21 cellular contexts compared by ENCODE assay signal in the genomic region with DNA sequence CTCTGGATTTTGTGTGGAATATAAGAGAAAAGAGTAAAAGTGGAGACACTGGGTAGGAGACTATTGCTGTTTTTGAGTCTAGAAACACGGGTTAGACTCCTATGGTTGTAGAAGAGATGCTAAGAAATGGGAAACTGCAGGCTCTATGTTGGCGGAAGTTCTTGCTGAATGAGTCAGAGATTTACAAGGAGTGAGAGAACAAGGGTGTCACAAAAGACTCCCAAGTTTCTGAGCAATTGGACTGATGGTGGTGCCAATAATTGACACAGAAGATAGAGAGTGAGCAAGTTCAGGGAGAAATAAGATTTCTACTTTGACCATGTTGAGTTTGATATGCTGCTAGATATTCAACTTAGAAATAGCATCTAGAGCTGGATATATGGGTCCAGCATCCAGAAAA. TPM values are rescaled to one million over a fixed set of nuclear protein-coding genes. Genes with fewer than 3 reads are reported as not detected.
DNase-seq lines count a peak whose midpoint lies in the region; ATAC-seq, FAIRE-seq and TF ChIP-seq lines count a peak whose summit lies in the region.
"Had no signal": no experiment of that assay in that cellular context is flagged by ENCODE, and none has a peak within 500 bp of the region (broad histone marks: within the 10 kb centered on the region; RNA-seq: fewer than 3 reads in every experiment).

No MANE protein-coding gene starts in this region.

- 83% methylated on average over 1 of the region's 2 CpGs; no CpG with 5 or more reads in 1 of the 2 experiments for WGBS in IMR-90 (ENCODE audit: extremely low coverage in 2 of 2, insufficient read length in 1 of 2), 2 experiments
- 50% methylated on average over 2 of the region's 2 CpGs for WGBS in mesenchymal stem cell

- H3K23ac ChIP-seq in IMR-90 (ENCODE audit: low read depth, low read length) = no peak overlapping the region
- H3K23ac ChIP-seq in mesenchymal stem cell (ENCODE audit: low read length in 2 of 2) = no peak overlapping the region

- CTCF ChIA-PET in IMR-90 (lab: Yijun Ruan, JAX) = interaction anchor here (0.5 kb wide), 1 partner anchor 257 kb away, joined by 3 read pairs; no protein-coding TSS in a partner anchor
- CTCF ChIA-PET in CD4-positive, alpha-beta T cell (lab: Charles Lee) = no interaction called here

- in situ Hi-C loops in IMR-90 (cut with MboI; ENCODE audit: low sequenced_read_pairs) = no loop called here

- H3K9me3 ChIP-seq in IMR-90 (ENCODE audit: control insufficient read depth, insufficient read depth, low read length) (no peaks in the 10 kb centered on the region), mesenchymal stem cell (ENCODE audit: control insufficient read depth, low read length) (no peaks in the 10 kb centered on the region)
- H3K9me3 ChIP-seq in CD4-positive, alpha-beta T cell (ENCODE audit: control insufficient read depth, low read length) = no peaks in the 10 kb centered on the region
- H3K9me3 ChIP-seq: lower lobe of right lung, vagina had no signal

- no peaks in the 10 kb centered on the region for H3K9me3 Mint-ChIP-seq in CD4-positive, alpha-beta T cell
- H3K9me3 Mint-ChIP-seq: activated naive CD8-positive, alpha-beta T cell treated with anti-CD3 and anti-CD28 coated beads, Interleukin-2, amount 10 ng/mL, durations not matched to agents 7 days and 5 days; neural crest cell had no signal

- TF ChIP-seq CTCF in AG09309 (IDR thresholded peaks at IDR 0.05; ENCODE audit: control insufficient read depth, insufficient read depth, low read depth, low read length, missing control alignments) = no peak
- TF ChIP-seq CTCF in IMR-90 (conservative IDR thresholded peaks at IDR 0.05; ENCODE audit: low read depth, low read length) = no peak
- no peak for TF ChIP-seq CTCF in bronchial epithelial cell (IDR thresholded peaks at IDR 0.05; ENCODE audit: insufficient read depth, low read length, severe bottlenecking)
- no peak for TF ChIP-seq CTCF in CD4-positive, alpha-beta T cell (IDR thresholded peaks at IDR 0.05)

- no peak overlapping the region for H2AFZ ChIP-seq in IMR-90 (replicated peaks; ENCODE audit: low read length, poor library complexity)
- no peak overlapping the region for H2AFZ ChIP-seq in mesenchymal stem cell (ENCODE audit: low read depth, low read length)

- H3K9me1 ChIP-seq in IMR-90 (ENCODE audit: insufficient read depth, low read length) = peaks cover 4% of the 10 kb centered on the region; the same call in 1 of the 2 replicates

- no peak overlapping the region for H4K5ac ChIP-seq in IMR-90 (ENCODE audit: low read depth, low read length)

- H3K4me1 Mint-ChIP-seq in CD4-positive, alpha-beta T cell (ENCODE audit: low read depth) = peaks cover 4% of the 10 kb centered on the region

- H3K36me3 ChIP-seq in IMR-90 (ENCODE audit: control insufficient read depth, insufficient read depth, low read length) = no peaks in the 10 kb centered on the region
- no peaks in the 10 kb centered on the region for H3K36me3 ChIP-seq in bronchial epithelial cell (ENCODE audit: control insufficient read depth, insufficient read depth, low read length)
- H3K36me3 ChIP-seq in mesenchymal stem cell (ENCODE audit: control insufficient read depth in 1 of 2, insufficient read depth in 2 of 2, low read depth in 1 of 2, low read length in 2 of 2) = no peaks in the 10 kb centered on the region
- H3K36me3 ChIP-seq: lower lobe of right lung, vagina had no signal

- H3K27me3 ChIP-seq in IMR-90 (ENCODE audit: control insufficient read depth, insufficient read depth, low read length) (no peaks in the 10 kb centered on the region), bronchial epithelial cell (ENCODE audit: control insufficient read depth, insufficient read depth, low read length) (no peaks in the 10 kb centered on the region), mesenchymal stem cell (ENCODE audit: control insufficient read depth in 1 of 2, insufficient read depth in 1 of 2, low read length in 2 of 2) (no peaks in the 10 kb centered on the region)
- H3K27me3 ChIP-seq in CD4-positive, alpha-beta T cell (ENCODE audit: control insufficient read depth, insufficient read depth, low read length) = peaks cover 32% of the 10 kb centered on the region
- H3K27me3 ChIP-seq: vagina had no signal

- no peak overlapping the region for H3K27ac Mint-ChIP-seq in CD4-positive, alpha-beta T cell
- H3K27ac Mint-ChIP-seq: activated naive CD8-positive, alpha-beta T cell treated with anti-CD3 and anti-CD28 coated beads, Interleukin-2, amount 10 ng/mL, durations not matched to agents 7 days and 5 days; stimulated activated naive B cell treated with anti-CD40 and anti-IgM and Interleukin-4, amounts not matched to agents 10 μg/mL and 1 μg/mL and 100 μg/mL, for 72 hours had no signal

- H3K18ac ChIP-seq in IMR-90 (ENCODE audit: low read depth, low read length) = no peak overlapping the region
- H3K18ac ChIP-seq in mesenchymal stem cell (ENCODE audit: low read depth in 1 of 2, low read length in 2 of 2) = no peak overlapping the region

- no peak overlapping the region for H2BK12ac ChIP-seq in mesenchymal stem cell (ENCODE audit: low read length in 2 of 2)

- no peak overlapping the region for H3K56ac ChIP-seq in IMR-90 (ENCODE audit: extremely low read depth, insufficient read depth, low read length)

- H3K4me3 ChIP-seq in AG09309 (ENCODE audit: control insufficient read depth, low read depth, low read length) (no peak overlapping the region), IMR-90 (ENCODE audit: insufficient read depth, low read depth, low read length) (no peak overlapping the region), bronchial epithelial cell (ENCODE audit: low read depth, low read length) (no peak overlapping the region), mesenchymal stem cell (ENCODE audit: insufficient read depth in 1 of 2, low read depth in 1 of 2, low read length in 2 of 2) (no peak overlapping the region)
- H3K4me3 ChIP-seq: lower lobe of right lung, vagina had no signal

- H4K8ac ChIP-seq in IMR-90 (ENCODE audit: low read depth in 2 of 2, low read length in 2 of 2) (0 out of 4 replicates have a peak overlapping the region, but pooled peaks of 1 of the 2 experiments have one; percentile 1), mesenchymal stem cell (ENCODE audit: low read length) (no peak overlapping the region)

- H3K27ac ChIP-seq in IMR-90 (ENCODE audit: insufficient read depth, low read length) = no peak overlapping the region
- no peak overlapping the region for H3K27ac ChIP-seq in mesenchymal stem cell (ENCODE audit: low read length, poor library complexity, severe bottlenecking)
- H3K27ac ChIP-seq in CD4-positive, alpha-beta T cell (ENCODE audit: low read depth, low read length) = no peak overlapping the region
- H3K27ac ChIP-seq: lower lobe of right lung, vagina had no signal

- no peak overlapping the region for H3K4ac ChIP-seq in IMR-90 (ENCODE audit: low read depth, low read length)
- H3K4ac ChIP-seq in mesenchymal stem cell (ENCODE audit: low read depth in 1 of 2, low read length in 2 of 2) = no peak overlapping the region

- H3K27me3 Mint-ChIP-seq in CD4-positive, alpha-beta T cell = peaks cover 35% of the 10 kb centered on the region

- H2BK20ac ChIP-seq in IMR-90 (ENCODE audit: low read depth, low read length) = no peak overlapping the region

- H2BK15ac ChIP-seq in IMR-90 (ENCODE audit: low read depth, low read length) (no peak overlapping the region), mesenchymal stem cell (ENCODE audit: low read depth, poor library complexity, severe bottlenecking) (no peak overlapping the region)

- H4K91ac ChIP-seq in IMR-90 (ENCODE audit: insufficient read depth, low read depth, low read length) (no peak overlapping the region), mesenchymal stem cell (ENCODE audit: low read length) (no peak overlapping the region)

- no peak overlapping the region for H3K9ac ChIP-seq in IMR-90 (ENCODE audit: low read depth, low read length)
- H3K9ac ChIP-seq in mesenchymal stem cell (ENCODE audit: low read length) = no peak overlapping the region

- H2BK120ac ChIP-seq in IMR-90 (ENCODE audit: low read depth, low read length) (no peak overlapping the region), mesenchymal stem cell (ENCODE audit: low read depth, low read length) (no peak overlapping the region)

- DNase-seq in AG09309 (ENCODE audit: low read depth) (peak; percentile 59), IMR-90 (peak; percentile 47), bronchial epithelial cell (ENCODE audit: low read depth) (peak; percentile 50), mesenchymal stem cell (peak; percentile 33), SHP77 (lab: John Stamatoyannopoulos, UW) (no peak), DMS79 (lab: John Stamatoyannopoulos, UW) (no peak)
- no peak for DNase-seq in CD4-positive, alpha-beta T cell
- DNase-seq: activated CD4-positive, alpha-beta T cell treated with anti-CD3 and anti-CD28 coated beads for 48 hours; activated naive CD8-positive, alpha-beta T cell treated with anti-CD3 and anti-CD28 coated beads, Interleukin-2, amount 10 ng/mL, durations not matched to agents 7 days and 5 days; DMS153; lower lobe of right lung; NCI-H187; NCI-H526; right cardiac atrium; RPMI8226; stimulated activated naive B cell treated with anti-CD40 and anti-IgM and Interleukin-4, amounts not matched to agents 10 μg/mL and 1 μg/mL and 100 μg/mL, for 72 hours had no signal

- dilution Hi-C loops in IMR-90 (cut with HindIII; ENCODE audit: low sequenced_read_pairs, unreplicated experiment) = no loop called here

- H3K79me1 ChIP-seq in IMR-90 (ENCODE audit: low read depth in 1 of 2, low read length in 2 of 2) (peaks cover 0 to 15% of the 10 kb centered on the region in 2 experiments; a peak in 2 of 4 replicates), mesenchymal stem cell (replicated peaks; ENCODE audit: low read length, poor library complexity, severe bottlenecking) (peaks cover 6% of the 10 kb centered on the region)

- peaks cover 2% of the 10 kb centered on the region; the same call in 1 of the 2 replicates for H3K4me1 ChIP-seq in IMR-90 (ENCODE audit: control insufficient read depth, insufficient read depth, low read length)
- H3K4me1 ChIP-seq in mesenchymal stem cell (ENCODE audit: control insufficient read depth, insufficient read depth, low read depth, low read length) = peaks cover 11% of the 10 kb centered on the region

- POLR2A ChIA-PET in IMR-90 (lab: Charles Lee; ENCODE audit: unreplicated experiment) = interaction anchor here (0.7 kb wide), 1 partner anchor 198 kb away, joined by 3 read pairs; no protein-coding TSS in a partner anchor
- POLR2A ChIA-PET in CD4-positive, alpha-beta T cell (lab: Charles Lee) = no interaction called here

- ATAC-seq in IMR-90 (ENCODE audit: low read depth) = no peak
- no peak for ATAC-seq in HG03108 (IDR thresholded peaks at IDR 0.05; ENCODE audit: unreplicated experiment)
- ATAC-seq in CD4-positive, alpha-beta T cell (ENCODE audit: poor library complexity) = no peak
- ATAC-seq: HCT116; lower lobe of right lung; stimulated activated naive B cell treated with anti-CD40 and anti-IgM and Interleukin-4, amounts not matched to agents 10 μg/mL and 1 μg/mL and 100 μg/mL, for 72 hours had no signal

- intact Hi-C loops in IMR-90 (cut with micrococcal nuclease) = no loop called here
- intact Hi-C loops in CD4-positive, alpha-beta T cell (cut with DNase I, micrococcal nuclease) = no loop called here

- H2AK9ac ChIP-seq in IMR-90 (replicated peaks; ENCODE audit: low read depth, low read length, poor library complexity) = no peak overlapping the region

- peaks cover 8% of the 10 kb centered on the region; the same call in 1 of the 2 replicates for H4K20me1 ChIP-seq in IMR-90 (ENCODE audit: insufficient read depth, low read length)

- no peak overlapping the region for H3K4me3 Mint-ChIP-seq in CD4-positive, alpha-beta T cell
- H3K4me3 Mint-ChIP-seq: activated naive CD8-positive, alpha-beta T cell treated with anti-CD3 and anti-CD28 coated beads, Interleukin-2, amount 10 ng/mL, durations not matched to agents 7 days and 5 days; neural crest cell; stimulated activated naive B cell treated with anti-CD40 and anti-IgM and Interleukin-4, amounts not matched to agents 10 μg/mL and 1 μg/mL and 100 μg/mL, for 72 hours had no signal

- H3K14ac ChIP-seq in IMR-90 (replicated peaks; ENCODE audit: low read depth, low read length) = no peak overlapping the region
- no peak overlapping the region for H3K14ac ChIP-seq in mesenchymal stem cell (ENCODE audit: low read length in 2 of 2)

- no peaks in the 10 kb centered on the region for H3K36me3 Mint-ChIP-seq in CD4-positive, alpha-beta T cell (ENCODE audit: low read depth)

- no peak for TF ChIP-seq RAD21 in IMR-90 (IDR thresholded peaks at IDR 0.05; ENCODE audit: low read length)

- BruUV-seq in IMR-90 (replicated peaks; lab: Mats Ljungman, UMichigan) = no TSS peak

- FAIRE-seq in bronchial epithelial cell (lab: Jason Lieb, UNC) = no peak

- H3K4me2 ChIP-seq in IMR-90 (ENCODE audit: low read depth, low read length) = no peak overlapping the region
- H3K4me2 ChIP-seq in mesenchymal stem cell (ENCODE audit: low read length, poor library complexity, severe bottlenecking) = no peak overlapping the region

- H2BK5ac ChIP-seq in IMR-90 (ENCODE audit: low read depth, low read length, poor library complexity, severe bottlenecking) = no peak overlapping the region
- no peak overlapping the region for H2BK5ac ChIP-seq in mesenchymal stem cell (ENCODE audit: low read depth, low read length, poor library complexity, severe bottlenecking)

- H2AK5ac ChIP-seq in IMR-90 (ENCODE audit: low read depth, low read length) (no peak overlapping the region), mesenchymal stem cell (ENCODE audit: low read length, severe bottlenecking) (no peak overlapping the region)

- no peak for TF ChIP-seq POLR2A in IMR-90 (IDR thresholded peaks at IDR 0.05; ENCODE audit: low read depth, low read length)

RNA-seq across cellular contexts. Expression of a gene that starts 2.6 kb away (rescaled TPM):
- 12.8 and 12.9 TPM in 2 replicates for total RNA-seq in IMR-90 (2012; rRNA removed)
- polyA plus RNA-seq in IMR-90 (2012; rRNA removed) = 12.2 and 14.2 TPM in 2 replicates
- polyA plus RNA-seq in IMR-90 (2012; cell fraction: cytosol; rRNA removed) = 4.0 and 5.8 TPM in 2 replicates
- polyA plus RNA-seq in IMR-90 (2012; cell fraction: nucleus; rRNA removed; ENCODE audit: low replicate concordance) = 5.6 and 31.1 TPM in 2 replicates
- total RNA-seq in bronchial epithelial cell = 0.53 and 1.0 TPM in 2 replicates
- 6.5 TPM for polyA plus RNA-seq in mesenchymal stem cell (2013, experiment 1 of 2)
- 6.3 TPM for polyA plus RNA-seq in mesenchymal stem cell (2013, experiment 2 of 2)
- not detected for total RNA-seq in CD4-positive, alpha-beta T cell
- total RNA-seq: activated naive CD8-positive, alpha-beta T cell treated with anti-CD3 and anti-CD28 coated beads, Interleukin-2, amount 10 ng/mL, durations not matched to agents 7 days and 5 days; T-helper 2 cell treated with Interferon-gamma antibody and Interleukin-4, amounts not matched to agents 100 ng/mL and 5 ng/mL, for 36 hours had no signal

Comparison
In these comparisons a context has a peak if more than half of its experiments do, and no peak if none do; other contexts are left out.
1. DNase-seq: peak in AG09309 (single experiment), IMR-90 (single experiment), bronchial epithelial cell (single experiment) and mesenchymal stem cell (single experiment); none in CD4-positive, alpha-beta T cell (0 of 10), SHP77 (0 of 2) and DMS79 (single experiment).